In genomic region chr11:68020575-68020974, GRCh38 we compare ENCODE assay signal across 13 cellular contexts. TPM values are rescaled to one million over a fixed set of nuclear protein-coding genes. Genes with fewer than 3 reads are reported as not detected.
DNase-seq lines count a peak whose midpoint lies in the region; ATAC-seq, FAIRE-seq and TF ChIP-seq lines count a peak whose summit lies in the region.
"Had no signal": no experiment of that assay in that cellular context is flagged by ENCODE, and none has a peak within 500 bp of the region (broad histone marks: within the 10 kb centered on the region; RNA-seq: fewer than 3 reads in every experiment).

No MANE protein-coding gene starts in this region.

- in situ Hi-C loops in GM13976 (cut with MboI; ENCODE audit: low sequenced_read_pairs, unreplicated experiment) = loop anchor here (10.0 kb wide), 1 partner anchor 184 kb away; no protein-coding TSS in a partner anchor

- no peak for DNase-seq in AG09309 (ENCODE audit: low read depth)
- DNase-seq in HTR-8/SVneo (ENCODE audit: insufficient read length, low spot score) = no peak
- DNase-seq in amniotic epithelial cell (ENCODE audit: low read depth) = peak; percentile 44
- DNase-seq in iPS-NIHi11 (ENCODE audit: low spot score) = peak; percentile 81
- DNase-seq in T-helper 17 cell = no peak
- DNase-seq in GM13976 (ENCODE audit: low spot score) = no peak
- DNase-seq: activated CD8-positive, alpha-beta memory T cell treated with anti-CD3 and anti-CD28 coated beads for 24 hours; NCI-H2081; occipital lobe had no signal

- TF ChIP-seq CTCF in AG09309 (IDR thresholded peaks at IDR 0.05; ENCODE audit: control insufficient read depth, insufficient read depth, low read depth, low read length, missing control alignments) (peak; percentile 53), GM13976 (IDR thresholded peaks at IDR 0.05; ENCODE audit: borderline replicate concordance, control extremely low read depth, extremely low read depth, insufficient read depth, missing control alignments) (no peak)

- H3K4me3 Mint-ChIP-seq in T-helper 17 cell = no peak overlapping the region
- H3K4me3 Mint-ChIP-seq: stimulated activated naive CD8-positive, alpha-beta T cell treated with anti-CD3 and anti-CD28 coated beads, Interleukin-15, Interleukin-2, amounts not matched to agents 100 ng/mL and 50 ng/mL, for 24 hours had no signal

- H3K4me1 Mint-ChIP-seq in T-helper 17 cell = no peaks in the 10 kb centered on the region

- peak; percentile 75 for FAIRE-seq in HTR-8/SVneo (lab: Jason Lieb, UNC)
- FAIRE-seq: endometrium had no signal

- ATAC-seq in T-helper 17 cell (no peak), HG03354 (IDR thresholded peaks at IDR 0.05; ENCODE audit: poor library complexity, severe bottlenecking, unreplicated experiment) (no peak), HG03432 (IDR thresholded peaks at IDR 0.05; ENCODE audit: unreplicated experiment) (no peak)

- H3K36me3 Mint-ChIP-seq in T-helper 17 cell (ENCODE audit: low read depth) = no peaks in the 10 kb centered on the region

- no peak overlapping the region for H3K4me3 ChIP-seq in AG09309 (ENCODE audit: control insufficient read depth, low read depth, low read length)

- peaks cover 5% of the 10 kb centered on the region for H3K27me3 Mint-ChIP-seq in T-helper 17 cell
- H3K27me3 Mint-ChIP-seq: stimulated activated naive CD8-positive, alpha-beta T cell treated with anti-CD3 and anti-CD28 coated beads, Interleukin-15, Interleukin-2, amounts not matched to agents 100 ng/mL and 50 ng/mL, for 24 hours had no signal

- no peak overlapping the region for H3K27ac Mint-ChIP-seq in T-helper 17 cell
- H3K27ac Mint-ChIP-seq: stimulated activated naive CD8-positive, alpha-beta T cell treated with anti-CD3 and anti-CD28 coated beads, Interleukin-15, Interleukin-2, amounts not matched to agents 100 ng/mL and 50 ng/mL, for 24 hours had no signal

- no peaks in the 10 kb centered on the region for H3K9me3 ChIP-seq in T-helper 17 cell (ENCODE audit: control insufficient read depth, low read length, poor library complexity, severe bottlenecking)

RNA-seq across cellular contexts. Expression of gene NDUFS8, which starts 9.9 kb away (rescaled TPM):
- 10 to 100 TPM; 59.5 to 64.2 TPM for total RNA-seq in T-helper 17 cell

RNA-seq across cellular contexts. Expression of gene ALDH3B1, which starts 10.4 kb away (rescaled TPM):
- 1 to 10 TPM; 1.1 TPM for total RNA-seq in T-helper 17 cell

RNA-seq across cellular contexts. Expression of gene UNC93B1, which starts 16.7 kb away (rescaled TPM):
- 10 to 100 TPM; 24.7 to 27.2 TPM for total RNA-seq in T-helper 17 cell

RNA-seq across cellular contexts. Expression of gene TCIRG1, which starts 18.2 kb away (rescaled TPM):
- total RNA-seq in T-helper 17 cell = 100 to 1,000 TPM; 187 to 207 TPM

Comparison
In these comparisons a context has a peak if more than half of its experiments do, and no peak if none do; other contexts are left out.
1. DNase-seq: peak in amniotic epithelial cell (single experiment) and iPS-NIHi11 (single experiment); none in AG09309 (single experiment), HTR-8/SVneo (single experiment), T-helper 17 cell (0 of 3) and GM13976 (single experiment).